ENCODE assay signal across 8 cellular contexts in the genomic region with DNA sequence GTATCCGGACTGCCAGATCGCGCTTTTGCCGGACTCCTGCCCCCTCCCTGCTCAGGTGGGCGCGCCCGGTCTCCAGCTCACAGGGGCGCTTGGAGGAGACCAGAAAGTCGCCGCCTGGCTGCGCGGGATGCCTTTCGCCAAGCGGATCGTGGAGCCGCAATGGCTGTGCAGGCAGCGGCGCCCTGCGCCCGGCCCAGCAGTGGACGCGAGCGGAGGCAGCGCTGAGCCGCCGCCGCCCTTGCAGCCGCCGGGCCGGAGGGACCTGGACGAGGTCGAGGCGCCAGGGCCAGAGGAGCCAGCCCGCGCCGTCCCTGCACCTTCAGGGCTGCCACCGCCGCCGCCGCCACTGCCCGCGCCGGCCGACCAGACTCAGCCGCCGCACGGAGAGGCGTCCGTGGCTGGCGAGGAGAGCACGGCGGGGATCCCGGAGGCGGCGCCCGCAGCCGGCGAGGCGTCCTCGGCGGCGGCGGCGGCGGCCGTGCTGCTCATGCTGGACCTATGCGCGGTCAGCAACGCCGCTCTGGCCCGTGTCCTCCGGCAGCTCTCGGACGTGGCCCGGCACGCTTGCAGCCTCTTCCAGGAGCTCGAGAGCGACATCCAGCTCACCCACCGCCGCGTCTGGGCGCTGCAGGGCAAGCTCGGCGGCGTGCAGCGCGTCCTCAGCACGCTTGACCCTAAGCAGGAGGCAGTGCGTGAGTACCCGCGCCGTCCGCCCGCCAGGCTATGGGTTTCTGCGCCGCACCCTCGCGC. TPM values are rescaled to one million over a fixed set of nuclear protein-coding genes. Genes with fewer than 3 reads are reported as not detected.
A peak's percentile ranks its signal among the peaks of the same experiment; 100 is the strongest.
DNase-seq lines count a peak whose midpoint lies in the region; ATAC-seq, FAIRE-seq and TF ChIP-seq lines count a peak whose summit lies in the region.

No MANE protein-coding gene starts in this region.

- POLR2A ChIA-PET in RWPE1 (lab: Yijun Ruan, JAX; ENCODE audit: low non-redundant PET): no interaction called here

- peak overlapping the region; percentile 85 for H3K27ac ChIP-seq in RWPE1

- no peak for TF ChIP-seq CTCF in RWPE1 (conservative IDR thresholded peaks at IDR 0.05; ENCODE audit: low read depth)

- no peak for FAIRE-seq in GM19239 (lab: Jason Lieb, UNC)

- intact Hi-C loops in Right ventricle myocardium superior (cut with DNase I): loop anchor here (10.0 kb wide), 1 partner anchor 131 kb away; no protein-coding TSS in a partner anchor

- peak; percentile 43 for ATAC-seq in Right ventricle myocardium superior (ENCODE audit: poor library complexity)
- no peak for ATAC-seq in GM21529 (IDR thresholded peaks at IDR 0.05; ENCODE audit: unreplicated experiment)

- CTCF ChIA-PET in RWPE1 (lab: Yijun Ruan, JAX): interaction anchor here (0.5 kb wide), 1 partner anchor 215 kb away, joined by 3 read pairs; no protein-coding TSS in a partner anchor

- DNase-seq in GM03348 (ENCODE audit: low spot score) (peak; percentile 39), RWPE1 (ENCODE audit: low spot score) (no peak), Right ventricle myocardium superior (peak; percentile 52), retina (peak; percentile 67), GM19239 (ENCODE audit: insufficient read length, low spot score) (no peak), inferior parietal cortex (ENCODE audit: extremely low spot score) (no peak)
- DNase-seq in activated CD4-positive, CD25-positive, alpha-beta regulatory T cell treated with anti-CD3 and anti-CD28 coated beads, Interleukin-2, amount 50 U/mL, for 72 hours: no peak

RNA-seq across cellular contexts. Expression of a gene that starts 0.8 kb away (rescaled TPM):
- 1.2 TPM for total RNA-seq in Right ventricle myocardium superior

Comparison
In these comparisons a context has a peak if more than half of its experiments do, and no peak if none do; other contexts are left out.
1. DNase-seq: peak in GM03348 (single experiment), Right ventricle myocardium superior (single experiment) and retina (single experiment); none in RWPE1 (single experiment), activated CD4-positive, CD25-positive, alpha-beta regulatory T cell treated with anti-CD3 and anti-CD28 coated beads, Interleukin-2, amount 50 U/mL, for 72 hours (single experiment), GM19239 (single experiment) and inferior parietal cortex (single experiment).